Comparison of ENCODE assay signal across 12 cellular contexts in the genomic region with DNA sequence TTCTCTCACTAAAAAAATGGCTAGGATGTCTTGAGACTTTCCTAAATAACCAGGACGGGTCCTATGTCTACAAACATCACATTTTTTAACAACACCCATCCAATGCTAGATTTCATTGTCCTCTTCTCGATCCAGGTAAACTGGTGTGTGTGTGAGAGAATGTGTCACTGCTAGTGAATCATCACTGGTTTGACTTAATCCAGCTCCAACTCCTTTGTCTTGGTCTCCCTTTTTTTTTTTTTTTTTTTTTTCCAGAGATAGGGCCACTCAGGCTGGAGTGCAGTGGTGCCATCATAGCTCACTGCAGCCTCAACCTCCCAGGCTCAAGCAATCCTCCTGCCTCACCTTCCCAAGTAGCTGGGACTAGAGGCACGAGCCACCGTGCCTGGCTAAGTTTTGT. TPM values are rescaled to one million over a fixed set of nuclear protein-coding genes. Genes with fewer than 3 reads are reported as not detected.
DNase-seq lines count a peak whose midpoint lies in the region; ATAC-seq, FAIRE-seq and TF ChIP-seq lines count a peak whose summit lies in the region.
"Had no signal": no experiment of that assay in that cellular context is flagged by ENCODE, and none has a peak within 500 bp of the region (broad histone marks: within the 10 kb centered on the region; RNA-seq: fewer than 3 reads in every experiment).

No MANE protein-coding gene starts in this region.

- H3K27ac Mint-ChIP-seq in CD8-positive, alpha-beta memory T cell = peak overlapping the region in 1 of 8 donors; percentile 79
- peak overlapping the region in 3 of 9 donors; percentile 30 to 62 (median 58) for H3K27ac Mint-ChIP-seq in naive thymus-derived CD4-positive, alpha-beta T cell

- in situ Hi-C loops in transverse colon (cut with MboI; ENCODE audit: low pct_ligation_motif_present in 1 of 4, low pct_unique_long_range_greater_than_20kb in 1 of 4, low sequenced_read_pairs in 3 of 4) = loop anchor here in 2 of 4 donors (5.0 to 10.0 kb wide), 2 partner anchors 171 to 253 kb away; no protein-coding TSS in a partner anchor

- H3K36me3 ChIP-seq in CD8-positive, alpha-beta memory T cell (ENCODE audit: insufficient read depth, low read length) = peaks cover 9% of the 10 kb centered on the region
- H3K36me3 ChIP-seq in HUES64 (ENCODE audit: insufficient read depth, low read length) (peaks cover 22% of the 10 kb centered on the region), bronchial epithelial cell (ENCODE audit: control insufficient read depth, insufficient read depth, low read length) (peaks cover 12% of the 10 kb centered on the region), transverse colon (peaks cover 0 to 8% (median 3%) of the 10 kb centered on the region in 4 donors)
- peaks cover 0 to 9% (median 8%) of the 10 kb centered on the region in 3 experiments for H3K36me3 ChIP-seq in naive thymus-derived CD4-positive, alpha-beta T cell (ENCODE audit: control insufficient read depth in 2 of 3, insufficient read depth in 3 of 3, low read length in 3 of 3)

- H3K4me1 Mint-ChIP-seq in CD8-positive, alpha-beta memory T cell = peaks cover 35 to 49% (median 45%) of the 10 kb centered on the region in 3 donors
- H3K4me1 Mint-ChIP-seq in naive thymus-derived CD4-positive, alpha-beta T cell = peaks cover 32 to 45% (median 40%) of the 10 kb centered on the region in 7 donors

- TF ChIP-seq POLR2A in transverse colon (IDR thresholded peaks at IDR 0.05) = no peak

- no peak for TF ChIP-seq EP300 in transverse colon (IDR thresholded peaks at IDR 0.05; ENCODE audit: low read depth)

- no peak for ATAC-seq in naive thymus-derived CD4-positive, alpha-beta T cell
- no peak for ATAC-seq in GM21423 (IDR thresholded peaks at IDR 0.05; ENCODE audit: unreplicated experiment)
- ATAC-seq: mucosa of descending colon, Panc1 had no signal

- TF ChIP-seq CTCF in bronchial epithelial cell (IDR thresholded peaks at IDR 0.05; ENCODE audit: insufficient read depth, low read length, severe bottlenecking) = no peak
- TF ChIP-seq CTCF in transverse colon (IDR thresholded peaks at IDR 0.05) = no peak

- no peak overlapping the region for H3K4me3 ChIP-seq in CD8-positive, alpha-beta memory T cell (ENCODE audit: low read length)
- H3K4me3 ChIP-seq in HUES64 (ENCODE audit: low read length) (peak overlapping the region; percentile 70), bronchial epithelial cell (ENCODE audit: low read depth, low read length) (peak overlapping the region; percentile 51), transverse colon (no peak overlapping the region)
- no peak overlapping the region for H3K4me3 ChIP-seq in naive thymus-derived CD4-positive, alpha-beta T cell (ENCODE audit: low read length)
- H3K4me3 ChIP-seq: mucosa of descending colon had no signal

- no peaks in the 10 kb centered on the region for H3K9me3 Mint-ChIP-seq in CD8-positive, alpha-beta memory T cell
- H3K9me3 Mint-ChIP-seq in naive thymus-derived CD4-positive, alpha-beta T cell = peaks cover 0 to 4% (median 0%) of the 10 kb centered on the region in 11 donors

- no peak for FAIRE-seq in bronchial epithelial cell (lab: Jason Lieb, UNC)

- peaks cover 21 to 33% of the 10 kb centered on the region in 2 donors for H3K27me3 Mint-ChIP-seq in CD8-positive, alpha-beta memory T cell
- H3K27me3 Mint-ChIP-seq in naive thymus-derived CD4-positive, alpha-beta T cell = peaks cover 22 to 48% (median 30%) of the 10 kb centered on the region in 5 donors

- H3K4me3 Mint-ChIP-seq in CD8-positive, alpha-beta memory T cell = peak overlapping the region; percentile 33 to 83 (median 65)
- peak overlapping the region; percentile 49 to 89 (median 76) for H3K4me3 Mint-ChIP-seq in naive thymus-derived CD4-positive, alpha-beta T cell

- H3K27ac ChIP-seq in CD8-positive, alpha-beta memory T cell (ENCODE audit: low read depth, low read length) = no peak overlapping the region
- H3K27ac ChIP-seq in HUES64 (ENCODE audit: low read depth, low read length) = peak overlapping the region; percentile 36; the same call in 1 of the 2 replicates
- no peak overlapping the region for H3K27ac ChIP-seq in naive thymus-derived CD4-positive, alpha-beta T cell (ENCODE audit: low read depth, low read length)
- no peak overlapping the region for H3K27ac ChIP-seq in transverse colon

- POLR2A ChIA-PET in CD8-positive, alpha-beta memory T cell (lab: Charles Lee) = interaction anchor here (0.8 to 1.1 kb wide), 2 partner anchors 17 to 40 kb away, joined by 3 read pairs; a partner anchor contains a TSS
- POLR2A ChIA-PET in naive thymus-derived CD4-positive, alpha-beta T cell (lab: Charles Lee) = interaction anchor here (1.2 kb wide), 1 partner anchor 16 kb away, joined by 4 read pairs; no protein-coding TSS in a partner anchor

- H3K9ac ChIP-seq in HUES64 (ENCODE audit: low read depth, low read length) = peak overlapping the region; percentile 88; the same call in 1 of the 2 replicates

- peaks cover 13% of the 10 kb centered on the region for H3K27me3 ChIP-seq in CD8-positive, alpha-beta memory T cell (ENCODE audit: insufficient read depth, low read length, poor library complexity, severe bottlenecking)
- H3K27me3 ChIP-seq in HUES64 (ENCODE audit: insufficient read depth, low read length) (peaks cover 20% of the 10 kb centered on the region), bronchial epithelial cell (ENCODE audit: control insufficient read depth, insufficient read depth, low read length) (peaks cover 7% of the 10 kb centered on the region), transverse colon (peaks cover 28% of the 10 kb centered on the region)
- H3K27me3 ChIP-seq in naive thymus-derived CD4-positive, alpha-beta T cell (ENCODE audit: control insufficient read depth in 2 of 2, insufficient read depth in 2 of 2, low read length in 2 of 2) = peaks cover 7% of the 10 kb centered on the region in 2 donors

- H3K9me3 ChIP-seq in CD8-positive, alpha-beta memory T cell (ENCODE audit: low read length) = no peaks in the 10 kb centered on the region
- H3K9me3 ChIP-seq in HUES64 (ENCODE audit: insufficient read depth, low read depth, low read length) (no peaks in the 10 kb centered on the region), transverse colon (no peaks in the 10 kb centered on the region)
- H3K9me3 ChIP-seq in naive thymus-derived CD4-positive, alpha-beta T cell (ENCODE audit: control insufficient read depth in 2 of 3, low read length in 3 of 3) = no peaks in the 10 kb centered on the region
- H3K9me3 ChIP-seq: mucosa of descending colon had no signal

- CTCF ChIA-PET in CD8-positive, alpha-beta memory T cell (lab: Charles Lee) = interaction anchor here (6.3 kb wide), 1 partner anchor 15 kb away, joined by 48 read pairs; a partner anchor contains a TSS
- CTCF ChIA-PET in naive thymus-derived CD4-positive, alpha-beta T cell (lab: Charles Lee) = interaction anchor here (0.6 kb wide), 1 partner anchor 41 kb away, joined by 3 read pairs; no protein-coding TSS in a partner anchor

- intact Hi-C loops in naive thymus-derived CD4-positive, alpha-beta T cell (cut with micrococcal nuclease) = loop anchor here in 1 of 2 donors (5.0 kb wide), 2 partner anchors 76 to 126 kb away; a partner anchor contains a TSS
- intact Hi-C loops in transverse colon (cut with DNase I; ENCODE audit: low total_unique reads) = loop anchor here (5.0 kb wide), 1 partner anchor 186 kb away; no protein-coding TSS in a partner anchor

- peaks cover 56% of the 10 kb centered on the region for H3K4me1 ChIP-seq in CD8-positive, alpha-beta memory T cell (ENCODE audit: insufficient read depth, low read length)
- no peaks in the 10 kb centered on the region for H3K4me1 ChIP-seq in HUES64 (ENCODE audit: insufficient read depth, low read length)
- peaks cover 38 to 39% of the 10 kb centered on the region in 2 donors for H3K4me1 ChIP-seq in naive thymus-derived CD4-positive, alpha-beta T cell (ENCODE audit: control insufficient read depth in 2 of 2, insufficient read depth in 2 of 2, low read length in 2 of 2)
- H3K4me1 ChIP-seq in transverse colon = peaks cover 45 to 70% (median 51%) of the 10 kb centered on the region in 4 donors

- no peak for DNase-seq in CD8-positive, alpha-beta memory T cell
- DNase-seq in bronchial epithelial cell (ENCODE audit: low read depth) (peak; percentile 93), transverse colon (no peak), 8988T (no peak), ecto neural progenitor cell (ENCODE audit: low spot score) (no peak)
- no peak for DNase-seq in naive thymus-derived CD4-positive, alpha-beta T cell
- DNase-seq: activated CD8-positive, alpha-beta memory T cell treated with anti-CD3 and anti-CD28 coated beads, Interleukin-2, amount 50 U/mL, for 48 hours; stimulated activated CD4-positive, alpha-beta T cell treated with anti-CD3 and anti-CD28 coated beads, Interleukin-4, amount 100 ng/mL, for 1 hour had no signal

- 78% methylated on average over 2 of the region's 4 CpGs for WGBS in HUES64
- 47 to 66% methylated on average over 2 to 4 of the region's 4 CpGs for WGBS in transverse colon (ENCODE audit: low coverage in 1 of 2), 2 donors

- H3K36me3 Mint-ChIP-seq in CD8-positive, alpha-beta memory T cell = peaks cover 8 to 22% (median 11%) of the 10 kb centered on the region in 3 donors
- H3K36me3 Mint-ChIP-seq in naive thymus-derived CD4-positive, alpha-beta T cell = peaks cover 8 to 20% (median 13%) of the 10 kb centered on the region in 5 donors

RNA-seq across cellular contexts. Expression of a gene that starts 2.0 kb away (rescaled TPM):
- 1 to 10 TPM; 3.1 to 4.0 TPM for total RNA-seq in CD8-positive, alpha-beta memory T cell
- 2.1 TPM for polyA plus RNA-seq in CD8-positive, alpha-beta memory T cell
- polyA plus RNA-seq in HUES64 (2013, experiment 1 of 2) = 2.5 TPM
- 2.7 TPM for polyA plus RNA-seq in HUES64 (2013, experiment 2 of 2)
- 4.2 and 4.7 TPM in 2 replicates for total RNA-seq in bronchial epithelial cell
- 10 to 100 TPM in 1 of 5 experiments, 1 to 10 TPM in 4; 2.1 to 11.1 (median 3.5) TPM for total RNA-seq in naive thymus-derived CD4-positive, alpha-beta T cell
- polyA plus RNA-seq in naive thymus-derived CD4-positive, alpha-beta T cell = 1 to 10 TPM in 1 of 2 donors, under 1 TPM in 1; 0.99 to 1.9 TPM
- 10 to 100 TPM in 1 of 4 donors, 1 to 10 TPM in 2, not detected in 1; 1.3 to 19.1 (median 3.7) TPM for total RNA-seq in transverse colon

RNA-seq across cellular contexts. Expression of a gene that starts 4.1 kb away (rescaled TPM):
- under 1 TPM in 1 of 2 experiments, not detected in 1; 0.20 TPM for total RNA-seq in CD8-positive, alpha-beta memory T cell
- polyA plus RNA-seq in CD8-positive, alpha-beta memory T cell = 0.30 TPM
- polyA plus RNA-seq in HUES64 (2013, experiment 1 of 2) = 3.4 TPM
- 4.0 TPM for polyA plus RNA-seq in HUES64 (2013, experiment 2 of 2)
- 0.13 TPM in 1 of 2 replicates, not detected in the other for total RNA-seq in bronchial epithelial cell
- total RNA-seq in naive thymus-derived CD4-positive, alpha-beta T cell = under 1 TPM in 3 of 5 experiments, not detected in 2; 0.11 to 0.32 (median 0.22) TPM
- not detected for polyA plus RNA-seq in naive thymus-derived CD4-positive, alpha-beta T cell
- 10 to 100 TPM in 3 of 4 donors, 1 to 10 TPM in 1; 3.8 to 29.9 (median 14.3) TPM for total RNA-seq in transverse colon

RNA-seq across cellular contexts. Expression of a gene that starts 16.7 kb away (rescaled TPM):
- total RNA-seq in CD8-positive, alpha-beta memory T cell = 100 to 1,000 TPM; 285 to 290 TPM
- 90.7 TPM for polyA plus RNA-seq in CD8-positive, alpha-beta memory T cell
- 151 TPM for polyA plus RNA-seq in HUES64 (2013, experiment 1 of 2)
- polyA plus RNA-seq in HUES64 (2013, experiment 2 of 2) = 130 TPM
- total RNA-seq in bronchial epithelial cell (26.9 and 29.3 TPM in 2 replicates), transverse colon (100 to 1,000 TPM in 2 of 4 donors, 10 to 100 TPM in 2; 64.6 to 217 (median 103) TPM)
- 100 to 1,000 TPM; 212 to 271 (median 261) TPM for total RNA-seq in naive thymus-derived CD4-positive, alpha-beta T cell
- polyA plus RNA-seq in naive thymus-derived CD4-positive, alpha-beta T cell = 10 to 100 TPM; 43.6 to 64.4 TPM

RNA-seq across cellular contexts. Expression of a gene that starts 24.4 kb away (rescaled TPM):
- 10 to 100 TPM; 36.8 to 37.7 TPM for total RNA-seq in CD8-positive, alpha-beta memory T cell
- polyA plus RNA-seq in CD8-positive, alpha-beta memory T cell = 2.0 TPM
- 81.6 TPM for polyA plus RNA-seq in HUES64 (2013, experiment 1 of 2)
- polyA plus RNA-seq in HUES64 (2013, experiment 2 of 2) = 70.0 TPM
- total RNA-seq in bronchial epithelial cell (33.0 and 70.3 TPM in 2 replicates), transverse colon (10 to 100 TPM; 10.9 to 24.3 (median 21.2) TPM)
- 10 to 100 TPM in 4 of 5 experiments, 1 to 10 TPM in 1; 8.0 to 28.1 (median 10.4) TPM for total RNA-seq in naive thymus-derived CD4-positive, alpha-beta T cell
- polyA plus RNA-seq in naive thymus-derived CD4-positive, alpha-beta T cell = 1 to 10 TPM; 3.4 to 3.9 TPM

RNA-seq across cellular contexts. Expression of a gene that starts 39.0 kb away (rescaled TPM):
- 10 to 100 TPM; 24.7 to 29.1 TPM for total RNA-seq in CD8-positive, alpha-beta memory T cell
- 9.5 TPM for polyA plus RNA-seq in CD8-positive, alpha-beta memory T cell
- 19.5 TPM for polyA plus RNA-seq in HUES64 (2013, experiment 1 of 2)
- polyA plus RNA-seq in HUES64 (2013, experiment 2 of 2) = 15.3 TPM
- 6.5 and 7.6 TPM in 2 replicates for total RNA-seq in bronchial epithelial cell
- 10 to 100 TPM; 50.4 to 78.6 (median 62.7) TPM for total RNA-seq in naive thymus-derived CD4-positive, alpha-beta T cell
- polyA plus RNA-seq in naive thymus-derived CD4-positive, alpha-beta T cell = 1 to 10 TPM; 5.0 to 7.8 TPM
- total RNA-seq in transverse colon = 10 to 100 TPM; 21.0 to 46.2 (median 23.1) TPM

Comparison
In these comparisons a context has a peak if more than half of its experiments do, and no peak if none do; other contexts are left out.
1. H3K4me3 ChIP-seq: peak in HUES64 (single experiment) and bronchial epithelial cell (single experiment); none in CD8-positive, alpha-beta memory T cell (single experiment), naive thymus-derived CD4-positive, alpha-beta T cell (single experiment) and transverse colon (0 of 4).